ENCODE assay signal across 16 cellular contexts in the genomic region with DNA sequence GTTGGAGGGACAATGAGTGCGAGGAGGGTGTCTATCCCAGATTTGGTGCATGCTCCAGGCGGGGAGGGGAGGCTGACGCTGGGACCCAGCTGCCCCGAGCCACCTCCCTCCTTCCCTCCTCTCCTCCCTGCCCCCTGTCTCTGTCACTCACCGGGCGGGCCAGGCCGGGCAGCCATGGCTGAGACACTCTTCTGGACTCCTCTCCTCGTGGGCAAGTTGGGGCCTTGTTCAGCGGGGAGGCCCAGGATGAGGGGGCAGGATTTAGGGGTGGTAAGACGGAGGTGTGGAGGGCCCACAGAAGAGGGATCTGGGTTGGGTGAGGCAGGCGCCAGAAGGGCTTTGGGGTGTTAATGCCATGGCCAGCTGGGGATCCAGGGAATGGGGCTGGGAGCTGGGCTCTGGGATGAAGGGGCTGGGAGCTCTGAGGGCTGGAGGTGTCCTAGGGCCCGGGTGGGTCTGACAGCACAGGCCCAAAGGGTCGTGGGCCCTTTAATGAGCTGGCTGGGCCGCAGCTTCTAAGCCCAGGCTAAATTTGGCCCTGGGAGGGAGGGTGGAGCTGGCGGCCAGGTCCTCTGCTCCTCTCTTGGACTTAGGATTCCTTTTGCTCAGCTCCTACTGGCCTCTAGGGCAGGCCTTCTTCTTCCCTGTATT. TPM values are rescaled to one million over a fixed set of nuclear protein-coding genes. Genes with fewer than 3 reads are reported as not detected.
DNase-seq lines count a peak whose midpoint lies in the region; ATAC-seq and TF ChIP-seq lines count a peak whose summit lies in the region.
"Had no signal": no experiment of that assay in that cellular context is flagged by ENCODE, and none has a peak within 500 bp of the region (broad histone marks: within the 10 kb centered on the region; RNA-seq: fewer than 3 reads in every experiment).

SGCA (plus strand) TSS at position 139 of the 651 bp plus-strand sequence; CDS start at position 175, 36 bp downstream.

- intact Hi-C loops in activated T-helper 2 cell treated with anti-CD3 and anti-CD28 coated beads, Interferon-gamma antibody, Interleukin-2, Interleukin-4, amounts not matched to agents 10 μg/mL and 5 μg/mL and 100 μg/mL, durations not matched to agents 14 hours and 24 hours and 36 hours (cut with micrococcal nuclease): no loop called here

- ATAC-seq in HG02571 (IDR thresholded peaks at IDR 0.05; ENCODE audit: unreplicated experiment): no peak
- ATAC-seq: esophagus mucosa had no signal

- H3K4me2 ChIP-seq in trophoblast cell (ENCODE audit: low read length): no peak within 1 kb of the TSS

- H3K9me3 ChIP-seq in iPS-15b (ENCODE audit: control insufficient read depth, insufficient read depth, low read length) (no peaks in the 10 kb centered on the region), trophoblast cell (ENCODE audit: insufficient read depth, low read depth, low read length) (no peaks in the 10 kb centered on the region)

- H3K23ac ChIP-seq in trophoblast cell (ENCODE audit: low read length): no peak within 1 kb of the TSS

- H3K9me3 Mint-ChIP-seq in activated T-helper 2 cell treated with anti-CD3 and anti-CD28 coated beads, Interferon-gamma antibody, Interleukin-2, Interleukin-4, amounts not matched to agents 10 μg/mL and 5 μg/mL and 100 μg/mL, durations not matched to agents 14 hours and 24 hours and 36 hours: no peaks in the 10 kb centered on the region

- peaks cover 3% of the 10 kb centered on the region for H3K36me3 Mint-ChIP-seq in activated T-helper 2 cell treated with anti-CD3 and anti-CD28 coated beads, Interferon-gamma antibody, Interleukin-2, Interleukin-4, amounts not matched to agents 10 μg/mL and 5 μg/mL and 100 μg/mL, durations not matched to agents 14 hours and 24 hours and 36 hours (ENCODE audit: low read depth)

- H3K36me3 ChIP-seq in iPS-15b (ENCODE audit: control insufficient read depth, insufficient read depth, low read length) (no peaks in the 10 kb centered on the region), trophoblast cell (ENCODE audit: control insufficient read depth in 1 of 2, insufficient read depth in 2 of 2, low read length in 2 of 2) (no peaks in the 10 kb centered on the region)
- H3K36me3 ChIP-seq: brain microvascular endothelial cell had no signal

- H4K91ac ChIP-seq in trophoblast cell (ENCODE audit: low read depth, low read length): no peak within 1 kb of the TSS

- no peak within 1 kb of the TSS for H3K18ac ChIP-seq in trophoblast cell (ENCODE audit: low read length)

- H3K4me1 ChIP-seq in iPS-15b (ENCODE audit: control insufficient read depth, insufficient read depth, low read length) (peaks cover 3% of the 10 kb centered on the region), trophoblast cell (ENCODE audit: control insufficient read depth in 1 of 2, insufficient read depth in 2 of 2, low read length in 2 of 2) (peaks cover 0 to 6% of the 10 kb centered on the region in 2 experiments)

- peaks cover 33% of the 10 kb centered on the region for H3K4me1 Mint-ChIP-seq in activated T-helper 2 cell treated with anti-CD3 and anti-CD28 coated beads, Interferon-gamma antibody, Interleukin-2, Interleukin-4, amounts not matched to agents 10 μg/mL and 5 μg/mL and 100 μg/mL, durations not matched to agents 14 hours and 24 hours and 36 hours (ENCODE audit: low read depth)

- H3K9ac ChIP-seq in iPS-15b (ENCODE audit: low read depth, low read length) (peak within 1 kb of the TSS; percentile 24), trophoblast cell (ENCODE audit: low read length) (no peak within 1 kb of the TSS)

- DNase-seq in AG10803 (ENCODE audit: low read depth) (no peak), trophoblast cell (no peak), foreskin melanocyte (no peak), cortex of kidney (lab: John Stamatoyannopoulos, UW) (no peak), T1000 (lab: John Stamatoyannopoulos, UW) (no peak)
- DNase-seq in activated T-helper 2 cell treated with anti-CD3 and anti-CD28 coated beads, Interferon-gamma antibody, Interleukin-2, Interleukin-4, amounts not matched to agents 10 μg/mL and 5 μg/mL and 100 μg/mL, durations not matched to agents 14 hours and 24 hours and 36 hours (ENCODE audit: low spot score): no peak
- DNase-seq: activated CD8-positive, alpha-beta memory T cell treated with anti-CD3 and anti-CD28 coated beads, Interleukin-2, amount 50 U/mL, for 48 hours; brain microvascular endothelial cell; DND-41; NCI-H2171 treated with DMSO at 0.1 percent for 48 hours; OCI-M1; T-helper 9 cell had no signal

- H3K14ac ChIP-seq in trophoblast cell (ENCODE audit: low read length): no peak within 1 kb of the TSS

- H3K4me3 ChIP-seq in AG10803 (ENCODE audit: low read length) (peak within 1 kb of the TSS; percentile 12; the same call in 1 of the 2 replicates), iPS-15b (ENCODE audit: low read depth, low read length) (no peak within 1 kb of the TSS), trophoblast cell (ENCODE audit: low read depth, low read length) (no peak within 1 kb of the TSS)

- H2AK5ac ChIP-seq in trophoblast cell (ENCODE audit: low read length): peak within 1 kb of the TSS; percentile 32

- H3K27ac ChIP-seq in trophoblast cell (ENCODE audit: low read depth, low read length): no peak within 1 kb of the TSS
- H3K27ac ChIP-seq: brain microvascular endothelial cell had no signal

- WGBS in trophoblast cell (ENCODE audit: extremely low coverage, insufficient coverage, insufficient read length): no CpG with 5 or more reads among the region's 15 CpGs

- H4K12ac ChIP-seq in trophoblast cell (ENCODE audit: low read depth, low read length): no peak within 1 kb of the TSS

- H3K79me2 ChIP-seq in trophoblast cell (ENCODE audit: control insufficient read depth, insufficient read depth, low read length, poor library complexity): no peaks in the 10 kb centered on the region

- H4K8ac ChIP-seq in trophoblast cell (ENCODE audit: low read depth, low read length): no peak within 1 kb of the TSS

- no peak within 1 kb of the TSS for H2BK120ac ChIP-seq in trophoblast cell (ENCODE audit: insufficient read depth, low read length, poor library complexity)

- no peak within 1 kb of the TSS for H3K4ac ChIP-seq in trophoblast cell (ENCODE audit: low read depth, low read length)

- H3K27me3 ChIP-seq in iPS-15b (ENCODE audit: control insufficient read depth, insufficient read depth, low read length) (peaks cover 15% of the 10 kb centered on the region), trophoblast cell (ENCODE audit: insufficient read depth, low read length) (no peaks in the 10 kb centered on the region)
- H3K27me3 ChIP-seq: brain microvascular endothelial cell had no signal

- H2AFZ ChIP-seq in trophoblast cell (ENCODE audit: insufficient read depth, low read length, poor library complexity): no peak within 1 kb of the TSS

- peak within 1 kb of the TSS; percentile 44 for H3K27ac Mint-ChIP-seq in activated T-helper 2 cell treated with anti-CD3 and anti-CD28 coated beads, Interferon-gamma antibody, Interleukin-2, Interleukin-4, amounts not matched to agents 10 μg/mL and 5 μg/mL and 100 μg/mL, durations not matched to agents 14 hours and 24 hours and 36 hours

- no peaks in the 10 kb centered on the region for H3K79me1 ChIP-seq in trophoblast cell (ENCODE audit: low read length)

- H3K4me3 Mint-ChIP-seq in activated T-helper 2 cell treated with anti-CD3 and anti-CD28 coated beads, Interferon-gamma antibody, Interleukin-2, Interleukin-4, amounts not matched to agents 10 μg/mL and 5 μg/mL and 100 μg/mL, durations not matched to agents 14 hours and 24 hours and 36 hours (ENCODE audit: low read depth): no peak within 1 kb of the TSS

- no peak for TF ChIP-seq CTCF in AG10803 (conservative IDR thresholded peaks at IDR 0.05; ENCODE audit: low read length)

- H2BK12ac ChIP-seq in trophoblast cell (ENCODE audit: low read length): peak within 1 kb of the TSS; percentile 23

- H2BK5ac ChIP-seq in trophoblast cell (ENCODE audit: low read depth, low read length, poor library complexity): no peak within 1 kb of the TSS

- no peaks in the 10 kb centered on the region for H3K27me3 Mint-ChIP-seq in activated T-helper 2 cell treated with anti-CD3 and anti-CD28 coated beads, Interferon-gamma antibody, Interleukin-2, Interleukin-4, amounts not matched to agents 10 μg/mL and 5 μg/mL and 100 μg/mL, durations not matched to agents 14 hours and 24 hours and 36 hours (ENCODE audit: low read depth)

RNA-seq across cellular contexts. Expression of gene SGCA, which starts in this region (rescaled TPM):
- 0.41 and 0.48 TPM in 2 replicates for total RNA-seq in activated T-helper 2 cell treated with anti-CD3 and anti-CD28 coated beads, Interferon-gamma antibody, Interleukin-2, Interleukin-4, amounts not matched to agents 10 μg/mL and 5 μg/mL and 100 μg/mL, durations not matched to agents 14 hours and 24 hours and 36 hours
- not detected in 2 replicates for polyA plus RNA-seq in trophoblast cell (2013)
- total RNA-seq: M059J had no signal
